ENCODE assay signal across 1 cellular context in the genomic region with DNA sequence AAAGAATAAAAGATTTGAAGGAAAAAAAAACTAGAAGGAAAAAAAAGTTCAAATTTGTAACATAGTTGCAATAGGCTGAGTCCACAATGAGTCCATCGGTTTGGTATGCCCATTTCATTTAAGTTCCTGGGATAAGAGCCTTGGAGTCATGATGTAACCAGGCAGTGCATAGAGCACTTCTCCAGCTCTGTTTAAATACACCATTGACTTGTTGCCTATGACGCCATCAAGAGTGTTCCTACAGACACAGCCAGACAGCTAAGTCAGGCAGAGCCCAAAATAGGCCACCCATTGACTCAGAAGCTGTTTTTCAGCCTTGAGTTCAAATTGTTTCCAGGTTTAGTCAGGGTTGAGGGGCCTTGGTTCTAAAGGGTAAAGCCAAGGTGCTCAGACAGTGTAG.
TF ChIP-seq lines count a peak whose summit lies in the region.

No MANE protein-coding gene starts in this region.

TF ChIP-seq in HepG2, 621 proteins besides CTCF, POLR2A, EP300 and RAD21 (continued from another document and continues in another):
- TF ChIP-seq, protein P1, sequence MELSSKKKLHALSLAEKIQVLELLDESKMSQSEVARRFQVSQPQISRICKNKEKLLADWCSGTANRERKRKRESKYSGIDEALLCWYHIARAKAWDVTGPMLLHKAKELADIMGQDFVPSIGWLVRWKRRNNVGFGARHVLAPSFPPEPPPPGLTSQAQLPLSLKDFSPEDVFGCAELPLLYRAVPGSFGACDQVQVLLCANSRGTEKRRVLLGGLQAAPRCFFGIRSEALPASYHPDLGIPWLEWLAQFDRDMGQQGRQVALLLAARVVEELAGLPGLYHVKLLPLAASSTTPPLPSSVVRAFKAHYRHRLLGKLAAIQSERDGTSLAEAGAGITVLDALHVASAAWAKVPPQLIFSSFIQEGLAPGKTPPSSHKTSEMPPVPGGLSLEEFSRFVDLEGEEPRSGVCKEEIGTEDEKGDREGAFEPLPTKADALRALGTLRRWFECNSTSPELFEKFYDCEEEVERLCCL (CRISPR knock-in tag; IDR thresholded peaks at IDR 0.05; ENCODE audit: borderline replicate concordance), result no peak
- TF ChIP-seq RFXAP (CRISPR knock-in tag; IDR thresholded peaks at IDR 0.05; ENCODE audit: borderline replicate concordance) (no peak), KDM5B (CRISPR knock-in tag; IDR thresholded peaks at IDR 0.05; ENCODE audit: borderline replicate concordance) (no peak), ZNF839 (CRISPR knock-in tag; IDR thresholded peaks at IDR 0.05; ENCODE audit: borderline replicate concordance) (no peak), ZNF709 (CRISPR knock-in tag; IDR thresholded peaks at IDR 0.05) (no peak), ZNF619 (CRISPR knock-in tag; IDR thresholded peaks at IDR 0.05) (no peak), KDM4B (CRISPR knock-in tag; IDR thresholded peaks at IDR 0.05) (0 out of 2 replicates have a peak, but pooled peaks have one; percentile 38), SMARCC2 (IDR thresholded peaks at IDR 0.05) (no peak), SPEN (CRISPR knock-in tag; IDR thresholded peaks at IDR 0.05; ENCODE audit: low read depth) (peak; percentile 62; the same call in 1 of the 2 replicates), SOX6 (IDR thresholded peaks at IDR 0.05) (no peak), SOX6 (CRISPR knock-in tag; IDR thresholded peaks at IDR 0.05) (peak; percentile 79), ZNF768 (CRISPR knock-in tag; IDR thresholded peaks at IDR 0.05) (no peak), SRF (IDR thresholded peaks at IDR 0.05; ENCODE audit: low read depth, low read length) (no peak), TEAD2 (CRISPR knock-in tag; IDR thresholded peaks at IDR 0.05) (no peak), FOSL2 (CRISPR knock-in tag; IDR thresholded peaks at IDR 0.05) (peak; percentile 97), RARA (CRISPR knock-in tag; IDR thresholded peaks at IDR 0.05) (peak; percentile 83), BORCS8-MEF2B (CRISPR knock-in tag; IDR thresholded peaks at IDR 0.05) (no peak), IKZF1 (IDR thresholded peaks at IDR 0.05) (no peak), GATAD2A (CRISPR knock-in tag; IDR thresholded peaks at IDR 0.05) (peak; percentile 98), MAZ (IDR thresholded peaks at IDR 0.05; ENCODE audit: borderline replicate concordance, low read depth, low read length) (no peak), MAZ (CRISPR knock-in tag; IDR thresholded peaks at IDR 0.05; ENCODE audit: low read depth) (0 out of 2 replicates have a peak, but pooled peaks have one; percentile 31), SIN3A (IDR thresholded peaks at IDR 0.05; ENCODE audit: borderline replicate concordance, low read depth, low read length) (no peak), ZNF501 (CRISPR knock-in tag; IDR thresholded peaks at IDR 0.05) (no peak), HIVEP1 (CRISPR knock-in tag; IDR thresholded peaks at IDR 0.05) (no peak), ZBTB3 (CRISPR knock-in tag; IDR thresholded peaks at IDR 0.05; ENCODE audit: borderline replicate concordance, low read depth) (no peak)
- TF ChIP-seq, protein P2, sequence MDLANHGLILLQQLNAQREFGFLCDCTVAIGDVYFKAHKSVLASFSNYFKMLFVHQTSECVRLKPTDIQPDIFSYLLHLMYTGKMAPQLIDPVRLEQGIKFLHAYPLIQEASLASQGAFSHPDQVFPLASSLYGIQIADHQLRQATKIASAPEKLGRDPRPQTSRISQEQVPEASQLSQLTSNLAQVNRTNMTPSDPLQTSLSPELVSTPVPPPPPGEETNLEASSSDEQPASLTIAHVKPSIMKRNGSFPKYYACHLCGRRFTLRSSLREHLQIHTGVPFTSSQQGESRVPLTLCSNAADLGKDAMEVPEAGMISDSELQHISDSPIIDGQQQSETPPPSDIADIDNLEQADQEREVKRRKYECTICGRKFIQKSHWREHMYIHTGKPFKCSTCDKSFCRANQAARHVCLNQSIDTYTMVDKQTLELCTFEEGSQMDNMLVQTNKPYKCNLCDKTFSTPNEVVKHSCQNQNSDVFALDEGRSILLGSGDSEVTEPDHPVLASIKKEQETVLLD (CRISPR knock-in tag; IDR thresholded peaks at IDR 0.05; ENCODE audit: low read depth), result no peak
- TF ChIP-seq, protein P3, sequence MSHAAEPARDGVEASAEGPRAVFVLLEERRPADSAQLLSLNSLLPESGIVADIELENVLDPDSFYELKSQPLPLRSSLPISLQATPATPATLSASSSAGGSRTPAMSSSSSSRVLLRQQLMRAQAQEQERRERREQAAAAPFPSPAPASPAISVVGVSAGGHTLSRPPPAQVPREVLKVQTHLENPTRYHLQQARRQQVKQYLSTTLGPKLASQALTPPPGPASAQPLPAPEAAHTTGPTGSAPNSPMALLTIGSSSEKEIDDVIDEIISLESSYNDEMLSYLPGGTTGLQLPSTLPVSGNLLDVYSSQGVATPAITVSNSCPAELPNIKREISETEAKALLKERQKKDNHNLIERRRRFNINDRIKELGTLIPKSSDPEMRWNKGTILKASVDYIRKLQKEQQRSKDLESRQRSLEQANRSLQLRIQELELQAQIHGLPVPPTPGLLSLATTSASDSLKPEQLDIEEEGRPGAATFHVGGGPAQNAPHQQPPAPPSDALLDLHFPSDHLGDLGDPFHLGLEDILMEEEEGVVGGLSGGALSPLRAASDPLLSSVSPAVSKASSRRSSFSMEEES (CRISPR knock-in tag; IDR thresholded peaks at IDR 0.05), result no peak; the same call in 1 of the 2 replicates
- TF ChIP-seq, protein P4, sequence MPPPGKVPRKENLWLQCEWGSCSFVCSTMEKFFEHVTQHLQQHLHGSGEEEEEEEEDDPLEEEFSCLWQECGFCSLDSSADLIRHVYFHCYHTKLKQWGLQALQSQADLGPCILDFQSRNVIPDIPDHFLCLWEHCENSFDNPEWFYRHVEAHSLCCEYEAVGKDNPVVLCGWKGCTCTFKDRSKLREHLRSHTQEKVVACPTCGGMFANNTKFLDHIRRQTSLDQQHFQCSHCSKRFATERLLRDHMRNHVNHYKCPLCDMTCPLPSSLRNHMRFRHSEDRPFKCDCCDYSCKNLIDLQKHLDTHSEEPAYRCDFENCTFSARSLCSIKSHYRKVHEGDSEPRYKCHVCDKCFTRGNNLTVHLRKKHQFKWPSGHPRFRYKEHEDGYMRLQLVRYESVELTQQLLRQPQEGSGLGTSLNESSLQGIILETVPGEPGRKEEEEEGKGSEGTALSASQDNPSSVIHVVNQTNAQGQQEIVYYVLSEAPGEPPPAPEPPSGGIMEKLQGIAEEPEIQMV (CRISPR knock-in tag; IDR thresholded peaks at IDR 0.05; ENCODE audit: low read depth), result no peak
- TF ChIP-seq, protein P5, sequence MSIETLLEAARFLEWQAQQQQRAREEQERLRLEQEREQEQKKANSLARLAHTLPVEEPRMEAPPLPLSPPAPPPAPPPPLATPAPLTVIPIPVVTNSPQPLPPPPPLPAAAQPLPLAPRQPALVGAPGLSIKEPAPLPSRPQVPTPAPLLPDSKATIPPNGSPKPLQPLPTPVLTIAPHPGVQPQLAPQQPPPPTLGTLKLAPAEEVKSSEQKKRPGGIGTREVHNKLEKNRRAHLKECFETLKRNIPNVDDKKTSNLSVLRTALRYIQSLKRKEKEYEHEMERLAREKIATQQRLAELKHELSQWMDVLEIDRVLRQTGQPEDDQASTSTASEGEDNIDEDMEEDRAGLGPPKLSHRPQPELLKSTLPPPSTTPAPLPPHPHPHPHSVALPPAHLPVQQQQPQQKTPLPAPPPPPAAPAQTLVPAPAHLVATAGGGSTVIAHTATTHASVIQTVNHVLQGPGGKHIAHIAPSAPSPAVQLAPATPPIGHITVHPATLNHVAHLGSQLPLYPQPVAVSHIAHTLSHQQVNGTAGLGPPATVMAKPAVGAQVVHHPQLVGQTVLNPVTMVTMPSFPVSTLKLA (IDR thresholded peaks at IDR 0.05), result no peak
- TF ChIP-seq, protein P6, sequence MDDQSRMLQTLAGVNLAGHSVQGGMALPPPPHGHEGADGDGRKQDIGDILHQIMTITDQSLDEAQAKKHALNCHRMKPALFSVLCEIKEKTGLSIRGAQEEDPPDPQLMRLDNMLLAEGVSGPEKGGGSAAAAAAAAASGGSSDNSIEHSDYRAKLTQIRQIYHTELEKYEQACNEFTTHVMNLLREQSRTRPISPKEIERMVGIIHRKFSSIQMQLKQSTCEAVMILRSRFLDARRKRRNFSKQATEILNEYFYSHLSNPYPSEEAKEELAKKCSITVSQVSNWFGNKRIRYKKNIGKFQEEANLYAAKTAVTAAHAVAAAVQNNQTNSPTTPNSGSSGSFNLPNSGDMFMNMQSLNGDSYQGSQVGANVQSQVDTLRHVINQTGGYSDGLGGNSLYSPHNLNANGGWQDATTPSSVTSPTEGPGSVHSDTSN (CRISPR knock-in tag; IDR thresholded peaks at IDR 0.05; ENCODE audit: borderline replicate concordance), result no peak
- TF ChIP-seq, protein P7, sequence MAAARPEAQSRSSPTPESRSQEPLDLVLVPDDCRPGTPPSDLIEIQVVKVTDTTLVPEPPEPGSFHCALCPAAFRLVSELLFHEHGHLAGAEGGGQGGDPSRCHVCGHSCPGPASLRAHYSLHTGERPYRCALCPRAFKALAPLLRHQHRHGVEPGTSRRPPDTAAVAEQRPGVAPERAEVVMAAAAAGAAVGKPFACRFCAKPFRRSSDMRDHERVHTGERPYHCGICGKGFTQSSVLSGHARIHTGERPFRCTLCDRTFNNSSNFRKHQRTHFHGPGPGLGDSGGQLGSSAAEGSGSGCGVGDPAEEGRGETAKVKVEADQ (CRISPR knock-in tag; IDR thresholded peaks at IDR 0.05; ENCODE audit: borderline replicate concordance), result no peak
- TF ChIP-seq, protein P8, sequence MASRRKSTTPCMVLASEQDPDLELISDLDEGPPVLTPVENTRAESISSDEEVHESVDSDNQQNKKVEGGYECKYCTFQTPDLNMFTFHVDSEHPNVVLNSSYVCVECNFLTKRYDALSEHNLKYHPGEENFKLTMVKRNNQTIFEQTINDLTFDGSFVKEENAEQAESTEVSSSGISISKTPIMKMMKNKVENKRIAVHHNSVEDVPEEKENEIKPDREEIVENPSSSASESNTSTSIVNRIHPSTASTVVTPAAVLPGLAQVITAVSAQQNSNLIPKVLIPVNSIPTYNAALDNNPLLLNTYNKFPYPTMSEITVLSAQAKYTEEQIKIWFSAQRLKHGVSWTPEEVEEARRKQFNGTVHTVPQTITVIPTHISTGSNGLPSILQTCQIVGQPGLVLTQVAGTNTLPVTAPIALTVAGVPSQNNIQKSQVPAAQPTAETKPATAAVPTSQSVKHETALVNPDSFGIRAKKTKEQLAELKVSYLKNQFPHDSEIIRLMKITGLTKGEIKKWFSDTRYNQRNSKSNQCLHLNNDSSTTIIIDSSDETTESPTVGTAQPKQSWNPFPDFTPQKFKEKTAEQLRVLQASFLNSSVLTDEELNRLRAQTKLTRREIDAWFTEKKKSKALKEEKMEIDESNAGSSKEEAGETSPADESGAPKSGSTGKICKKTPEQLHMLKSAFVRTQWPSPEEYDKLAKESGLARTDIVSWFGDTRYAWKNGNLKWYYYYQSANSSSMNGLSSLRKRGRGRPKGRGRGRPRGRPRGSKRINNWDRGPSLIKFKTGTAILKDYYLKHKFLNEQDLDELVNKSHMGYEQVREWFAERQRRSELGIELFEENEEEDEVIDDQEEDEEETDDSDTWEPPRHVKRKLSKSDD (CRISPR knock-in tag; IDR thresholded peaks at IDR 0.05; ENCODE audit: low read depth), result peak; percentile 94
- TF ChIP-seq, protein P9, sequence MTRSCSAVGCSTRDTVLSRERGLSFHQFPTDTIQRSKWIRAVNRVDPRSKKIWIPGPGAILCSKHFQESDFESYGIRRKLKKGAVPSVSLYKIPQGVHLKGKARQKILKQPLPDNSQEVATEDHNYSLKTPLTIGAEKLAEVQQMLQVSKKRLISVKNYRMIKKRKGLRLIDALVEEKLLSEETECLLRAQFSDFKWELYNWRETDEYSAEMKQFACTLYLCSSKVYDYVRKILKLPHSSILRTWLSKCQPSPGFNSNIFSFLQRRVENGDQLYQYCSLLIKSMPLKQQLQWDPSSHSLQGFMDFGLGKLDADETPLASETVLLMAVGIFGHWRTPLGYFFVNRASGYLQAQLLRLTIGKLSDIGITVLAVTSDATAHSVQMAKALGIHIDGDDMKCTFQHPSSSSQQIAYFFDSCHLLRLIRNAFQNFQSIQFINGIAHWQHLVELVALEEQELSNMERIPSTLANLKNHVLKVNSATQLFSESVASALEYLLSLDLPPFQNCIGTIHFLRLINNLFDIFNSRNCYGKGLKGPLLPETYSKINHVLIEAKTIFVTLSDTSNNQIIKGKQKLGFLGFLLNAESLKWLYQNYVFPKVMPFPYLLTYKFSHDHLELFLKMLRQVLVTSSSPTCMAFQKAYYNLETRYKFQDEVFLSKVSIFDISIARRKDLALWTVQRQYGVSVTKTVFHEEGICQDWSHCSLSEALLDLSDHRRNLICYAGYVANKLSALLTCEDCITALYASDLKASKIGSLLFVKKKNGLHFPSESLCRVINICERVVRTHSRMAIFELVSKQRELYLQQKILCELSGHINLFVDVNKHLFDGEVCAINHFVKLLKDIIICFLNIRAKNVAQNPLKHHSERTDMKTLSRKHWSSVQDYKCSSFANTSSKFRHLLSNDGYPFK (CRISPR knock-in tag; IDR thresholded peaks at IDR 0.05; ENCODE audit: borderline replicate concordance), result no peak
- TF ChIP-seq, protein P10, sequence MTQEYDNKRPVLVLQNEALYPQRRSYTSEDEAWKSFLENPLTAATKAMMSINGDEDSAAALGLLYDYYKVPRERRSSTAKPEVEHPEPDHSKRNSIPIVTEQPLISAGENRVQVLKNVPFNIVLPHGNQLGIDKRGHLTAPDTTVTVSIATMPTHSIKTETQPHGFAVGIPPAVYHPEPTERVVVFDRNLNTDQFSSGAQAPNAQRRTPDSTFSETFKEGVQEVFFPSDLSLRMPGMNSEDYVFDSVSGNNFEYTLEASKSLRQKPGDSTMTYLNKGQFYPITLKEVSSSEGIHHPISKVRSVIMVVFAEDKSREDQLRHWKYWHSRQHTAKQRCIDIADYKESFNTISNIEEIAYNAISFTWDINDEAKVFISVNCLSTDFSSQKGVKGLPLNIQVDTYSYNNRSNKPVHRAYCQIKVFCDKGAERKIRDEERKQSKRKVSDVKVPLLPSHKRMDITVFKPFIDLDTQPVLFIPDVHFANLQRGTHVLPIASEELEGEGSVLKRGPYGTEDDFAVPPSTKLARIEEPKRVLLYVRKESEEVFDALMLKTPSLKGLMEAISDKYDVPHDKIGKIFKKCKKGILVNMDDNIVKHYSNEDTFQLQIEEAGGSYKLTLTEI (CRISPR knock-in tag; conservative IDR thresholded peaks at IDR 0.05), result no peak
- TF ChIP-seq, protein P11, sequence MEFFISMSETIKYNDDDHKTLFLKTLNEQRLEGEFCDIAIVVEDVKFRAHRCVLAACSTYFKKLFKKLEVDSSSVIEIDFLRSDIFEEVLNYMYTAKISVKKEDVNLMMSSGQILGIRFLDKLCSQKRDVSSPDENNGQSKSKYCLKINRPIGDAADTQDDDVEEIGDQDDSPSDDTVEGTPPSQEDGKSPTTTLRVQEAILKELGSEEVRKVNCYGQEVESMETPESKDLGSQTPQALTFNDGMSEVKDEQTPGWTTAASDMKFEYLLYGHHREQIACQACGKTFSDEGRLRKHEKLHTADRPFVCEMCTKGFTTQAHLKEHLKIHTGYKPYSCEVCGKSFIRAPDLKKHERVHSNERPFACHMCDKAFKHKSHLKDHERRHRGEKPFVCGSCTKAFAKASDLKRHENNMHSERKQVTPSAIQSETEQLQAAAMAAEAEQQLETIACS (CRISPR knock-in tag; IDR thresholded peaks at IDR 0.05), result no peak
